In the genomic region with DNA sequence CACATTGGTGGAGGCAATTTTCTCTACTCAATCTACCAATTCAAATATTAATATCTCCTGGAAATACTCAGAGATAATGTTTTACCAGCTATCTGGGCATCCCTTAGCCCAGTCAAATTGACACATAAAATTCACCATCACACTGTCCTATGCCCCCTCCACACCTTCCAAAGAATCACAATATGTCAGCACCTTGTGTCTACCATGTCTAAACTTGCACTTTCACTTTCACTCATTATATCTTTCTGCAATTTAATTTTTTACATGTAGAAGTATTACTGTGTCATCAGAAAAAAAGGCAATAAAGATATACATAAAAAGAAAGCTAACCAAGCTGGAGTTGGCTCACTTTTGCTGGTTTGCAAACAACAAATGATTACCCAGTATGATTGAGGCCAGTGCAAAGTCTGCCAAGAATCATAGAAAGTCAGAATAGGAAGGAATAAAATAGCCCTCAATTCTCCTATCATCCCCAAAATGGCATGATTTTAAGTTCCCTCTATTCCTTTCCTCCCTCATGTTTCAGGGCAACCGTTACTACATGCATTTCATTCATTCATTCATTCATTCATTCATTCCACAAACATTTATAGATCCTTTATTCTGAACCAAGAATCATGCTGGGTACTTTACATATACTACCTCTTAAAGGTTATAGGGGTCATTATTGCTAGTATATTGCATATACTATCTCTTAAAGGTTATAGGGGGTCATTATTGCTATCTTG, we compare ENCODE assay signal across 23 cellular contexts. TPM values are rescaled to one million over a fixed set of nuclear protein-coding genes. Genes with fewer than 3 reads are reported as not detected.
"Had no signal": no experiment of that assay in that cellular context is flagged by ENCODE, and none has a peak within 500 bp of the region (broad histone marks: within the 10 kb centered on the region; RNA-seq: fewer than 3 reads in every experiment).

No MANE protein-coding gene starts in this region.

- H3K9me3 ChIP-seq: gastroesophageal sphincter, heart left ventricle, left ventricle myocardium inferior, pancreas, testis, upper lobe of right lung had no signal

- H3K27ac Mint-ChIP-seq: activated CD4-positive, alpha-beta T cell treated with anti-CD3 and anti-CD28 coated beads, Interleukin-2, amount 10 ng/mL, durations not matched to agents 24 days and 14 days; activated naive CD4-positive, alpha-beta T cell treated with anti-CD3 and anti-CD28 coated beads, Interleukin-2, amount 50 U/mL, for 72 hours; activated T-helper 1 cell treated with anti-CD3 and anti-CD28 coated beads, Interleukin-12 subunit alpha, Interleukin-12 subunit beta, Interleukin-2, Interleukin-4 antibody, amounts not matched to agents 30 ng/mL and 10 ng/mL and 1 ng/mL, durations not matched to agents 14 hours and 24 hours and 36 hours; dendritic cell treated with granulocyte-macrophage colony-stimulating factor and Interleukin-4, amounts not matched to agents 40 ng/mL and 50 ng/mL, for 4 days; stimulated activated effector memory CD8-positive, alpha-beta T cell treated with anti-CD3 and anti-CD28 coated beads, Interleukin-12 subunit alpha, Interleukin-12 subunit beta, amount 100 ng/mL, for 72 hours had no signal

- H3K9me3 Mint-ChIP-seq: activated CD4-positive, alpha-beta T cell treated with anti-CD3 and anti-CD28 coated beads, Interleukin-2, amount 10 ng/mL, durations not matched to agents 24 days and 14 days; activated T-helper 1 cell treated with anti-CD3 and anti-CD28 coated beads, Interleukin-12 subunit alpha, Interleukin-12 subunit beta, Interleukin-2, Interleukin-4 antibody, amounts not matched to agents 30 ng/mL and 10 ng/mL and 1 ng/mL, durations not matched to agents 14 hours and 24 hours and 36 hours; stimulated activated effector memory CD8-positive, alpha-beta T cell treated with anti-CD3 and anti-CD28 coated beads, Interleukin-12 subunit alpha, Interleukin-12 subunit beta, amount 100 ng/mL, for 72 hours had no signal

- H3K36me3 ChIP-seq: gastroesophageal sphincter, heart left ventricle, left ventricle myocardium inferior, pancreas, upper lobe of right lung, WERI-Rb-1 had no signal

- DNase-seq: activated CD4-positive, alpha-beta T cell treated with anti-CD3 and anti-CD28 coated beads, Interleukin-2, amount 10 ng/mL, durations not matched to agents 24 days and 14 days; activated gamma-delta T cell treated with Interleukin-2 at 50 U/mL for 16 hours; amniotic stem cell; effector CD8-positive, alpha-beta T cell; heart left ventricle; left ventricle myocardium inferior; mammary epithelial cell; naive B cell; pancreas; stimulated activated CD4-positive, alpha-beta T cell treated with anti-CD3 and anti-CD28 coated beads, Interleukin-4, amount 100 ng/mL, for 24 hours; SW 1271; testis; upper lobe of right lung; WERI-Rb-1 had no signal

- H3K27ac ChIP-seq: heart left ventricle, left ventricle myocardium inferior, pancreas, testis, upper lobe of right lung, WERI-Rb-1 had no signal

- H3K4me3 Mint-ChIP-seq: activated CD4-positive, alpha-beta T cell treated with anti-CD3 and anti-CD28 coated beads, Interleukin-2, amount 10 ng/mL, durations not matched to agents 24 days and 14 days; activated T-helper 1 cell treated with anti-CD3 and anti-CD28 coated beads, Interleukin-12 subunit alpha, Interleukin-12 subunit beta, Interleukin-2, Interleukin-4 antibody, amounts not matched to agents 30 ng/mL and 10 ng/mL and 1 ng/mL, durations not matched to agents 14 hours and 24 hours and 36 hours; dendritic cell treated with granulocyte-macrophage colony-stimulating factor and Interleukin-4, amounts not matched to agents 40 ng/mL and 50 ng/mL, for 4 days; stimulated activated effector memory CD8-positive, alpha-beta T cell treated with anti-CD3 and anti-CD28 coated beads, Interleukin-12 subunit alpha, Interleukin-12 subunit beta, amount 100 ng/mL, for 72 hours had no signal

- H3K27me3 Mint-ChIP-seq: naive B cell had no signal

- H3K36me3 Mint-ChIP-seq: activated naive CD4-positive, alpha-beta T cell treated with anti-CD3 and anti-CD28 coated beads, Interleukin-2, amount 50 U/mL, for 72 hours; naive B cell; stimulated activated effector memory CD8-positive, alpha-beta T cell treated with anti-CD3 and anti-CD28 coated beads, Interleukin-12 subunit alpha, Interleukin-12 subunit beta, amount 100 ng/mL, for 72 hours had no signal

- ATAC-seq: activated naive CD4-positive, alpha-beta T cell treated with anti-CD3 and anti-CD28 coated beads, Interleukin-2, amount 50 U/mL, for 72 hours; esophagus mucosa; gastroesophageal sphincter; heart left ventricle; pancreas; sciatic nerve; stimulated activated effector memory CD8-positive, alpha-beta T cell treated with anti-CD3 and anti-CD28 coated beads, Interleukin-12 subunit alpha, Interleukin-12 subunit beta, amount 100 ng/mL, for 72 hours; upper lobe of right lung had no signal

- H3K4me3 ChIP-seq: gastroesophageal sphincter, heart left ventricle, left ventricle myocardium inferior, pancreas, testis, upper lobe of right lung had no signal

- H3K4me1 ChIP-seq: pancreas had no signal

- H3K27me3 ChIP-seq: gastroesophageal sphincter, heart left ventricle, pancreas, testis, upper lobe of right lung had no signal

RNA-seq across cellular contexts. Expression of a gene that starts 42.8 kb away (rescaled TPM):
- total RNA-seq: activated CD4-positive, alpha-beta T cell treated with anti-CD3 and anti-CD28 coated beads, Interleukin-2, amount 10 ng/mL, durations not matched to agents 24 days and 14 days; activated CD8-positive, alpha-beta memory T cell treated with anti-CD3 and anti-CD28 coated beads for 36 hours; activated naive CD4-positive, alpha-beta T cell treated with anti-CD3 and anti-CD28 coated beads, Interleukin-2, amount 50 U/mL, for 72 hours; activated T-helper 1 cell treated with anti-CD3 and anti-CD28 coated beads, Interleukin-12 subunit alpha, Interleukin-12 subunit beta, Interleukin-2, Interleukin-4 antibody, amounts not matched to agents 30 ng/mL and 10 ng/mL and 1 ng/mL, durations not matched to agents 14 hours and 24 hours and 36 hours; cerebellum; esophagus mucosa had no signal
